In the genomic region with DNA sequence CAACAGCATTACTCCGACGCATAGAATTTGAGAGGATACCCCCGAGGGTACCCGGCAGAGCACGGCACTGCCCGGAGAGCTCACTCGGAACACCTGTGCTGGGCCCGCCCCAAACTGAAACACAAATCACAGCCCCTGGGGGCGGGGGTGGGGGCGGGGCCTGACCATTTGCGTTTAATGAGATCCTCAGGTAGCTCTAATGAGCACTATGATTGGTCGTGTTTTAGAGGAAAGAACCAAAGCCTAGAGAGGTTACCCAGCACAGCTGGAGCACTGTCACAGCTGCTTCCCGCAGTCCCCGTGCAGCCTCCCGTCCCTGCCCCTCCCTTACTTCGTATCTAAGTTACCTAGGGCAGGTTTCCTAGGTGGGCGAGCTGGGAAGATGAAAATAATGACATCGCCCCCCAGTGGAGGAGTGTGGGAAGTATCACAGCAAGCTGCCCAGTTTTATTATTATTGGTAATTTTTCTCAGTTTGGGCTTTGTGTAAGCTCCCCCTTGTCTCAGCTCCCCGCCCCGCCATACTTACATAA, we compare ENCODE assay signal across 8 cellular contexts.
DNase-seq lines count a peak whose midpoint lies in the region; ATAC-seq and TF ChIP-seq lines count a peak whose summit lies in the region.

No MANE protein-coding gene starts in this region.

- H3K4me3 ChIP-seq in heart left ventricle (peak overlapping the region in 9 of 12 donors; percentile 9 to 40 (median 18)), hepatocyte (no peak overlapping the region)

- no peak overlapping the region for H3K27ac Mint-ChIP-seq in activated T-helper 17 cell treated with anti-CD3 and anti-CD28 coated beads, Interleukin-2, amount 50 U/mL, for 72 hours

- H3K4me3 Mint-ChIP-seq in activated T-helper 17 cell treated with anti-CD3 and anti-CD28 coated beads, Interleukin-2, amount 50 U/mL, for 72 hours = peak overlapping the region; percentile 33

- intact Hi-C loops in heart left ventricle (cut with DNase I) (loop anchor here in 3 of 10 donors (5.0 to 10.0 kb wide), 3 partner anchors 204 to 581 kb away; no protein-coding TSS in a partner anchor), cardiac septum (cut with DNase I) (no loop called here)

- ATAC-seq in heart left ventricle (peak in 3 of 4 donors; percentile 29 to 37 (median 29)), HG03457 (IDR thresholded peaks at IDR 0.05; ENCODE audit: unreplicated experiment) (no peak)
- ATAC-seq in activated T-helper 17 cell treated with anti-CD3 and anti-CD28 coated beads, Interleukin-2, amount 50 U/mL, for 72 hours (replicated peaks) = peak; percentile 53

- H3K9me3 Mint-ChIP-seq in activated T-helper 17 cell treated with anti-CD3 and anti-CD28 coated beads, Interleukin-2, amount 50 U/mL, for 72 hours = peaks cover 3% of the 10 kb centered on the region

- no peaks in the 10 kb centered on the region for H3K79me2 ChIP-seq in hepatocyte

- H3K36me3 Mint-ChIP-seq in activated T-helper 17 cell treated with anti-CD3 and anti-CD28 coated beads, Interleukin-2, amount 50 U/mL, for 72 hours (ENCODE audit: low read depth) = no peaks in the 10 kb centered on the region

- 10 to 18% (median 17%) methylated on average over 17 to 20 of the region's 20 CpGs for WGBS in heart left ventricle, 4 donors
- WGBS in hepatocyte (ENCODE audit: low lambda C conversion rate, missing lambda C conversion rate) = 23% methylated on average over 19 of the region's 20 CpGs

- H3K4me1 ChIP-seq in heart left ventricle (peaks cover 0 to 7% (median 6%) of the 10 kb centered on the region in 12 donors), hepatocyte (ENCODE audit: insufficient read depth) (no peaks in the 10 kb centered on the region)

- DNase-seq in heart left ventricle = no peak
- no peak for DNase-seq in cardiac septum (ENCODE audit: low spot score)
- DNase-seq in NCI-H524 treated with DMSO at 0.1 percent for 48 hours (lab: John Stamatoyannopoulos, UW) = peak; percentile 48
- DNase-seq in hepatocyte (ENCODE audit: low spot score) = peak; percentile 52
- DNase-seq in stimulated activated CD4-positive, alpha-beta T cell treated with anti-CD3 and anti-CD28 coated beads, Interleukin-1b, Interleukin-23, amount 100 ng/mL, for 4 hours (ENCODE audit: low read depth in 2 of 2) = peak; percentile 15 to 23
- no peak for DNase-seq in NCI-H446 (lab: John Stamatoyannopoulos, UW)

- H3K4me2 ChIP-seq in hepatocyte = peak overlapping the region; percentile 65

- H3K27ac ChIP-seq in heart left ventricle (no peak overlapping the region), hepatocyte (no peak overlapping the region)

- TF ChIP-seq POLR2A in heart left ventricle (IDR thresholded peaks at IDR 0.05) = no peak

- TF ChIP-seq CTCF in heart left ventricle (IDR thresholded peaks at IDR 0.05) = peak; percentile 13 to 56 (median 34)
- peak; percentile 52 for TF ChIP-seq CTCF in hepatocyte (IDR thresholded peaks at IDR 0.05; ENCODE audit: poor library complexity)

- H4K20me1 ChIP-seq in hepatocyte (ENCODE audit: insufficient read depth, poor library complexity, severe bottlenecking) = no peaks in the 10 kb centered on the region

- no peak overlapping the region for H2AFZ ChIP-seq in hepatocyte

- H3K36me3 ChIP-seq in heart left ventricle = no peaks in the 10 kb centered on the region
- no peaks in the 10 kb centered on the region for H3K36me3 ChIP-seq in hepatocyte (replicated peaks; ENCODE audit: insufficient read depth, low read depth)

- H3K9me3 ChIP-seq in heart left ventricle = peaks cover 0 to 34% (median 11%) of the 10 kb centered on the region in 12 donors
- no peaks in the 10 kb centered on the region for H3K9me3 ChIP-seq in hepatocyte (ENCODE audit: low read depth)

- peaks cover 26% of the 10 kb centered on the region for H3K27me3 Mint-ChIP-seq in activated T-helper 17 cell treated with anti-CD3 and anti-CD28 coated beads, Interleukin-2, amount 50 U/mL, for 72 hours

- H3K4me1 Mint-ChIP-seq in activated T-helper 17 cell treated with anti-CD3 and anti-CD28 coated beads, Interleukin-2, amount 50 U/mL, for 72 hours = no peaks in the 10 kb centered on the region

- peaks cover 0 to 21% (median 0%) of the 10 kb centered on the region in 9 donors for H3K27me3 ChIP-seq in heart left ventricle
- H3K27me3 ChIP-seq in hepatocyte = no peaks in the 10 kb centered on the region

- H3K9me2 ChIP-seq in hepatocyte (replicated peaks; ENCODE audit: insufficient read depth) = no peaks in the 10 kb centered on the region

Comparison
In these comparisons a context has a peak if more than half of its experiments do, and no peak if none do; other contexts are left out.
1. DNase-seq: peak in NCI-H524 treated with DMSO at 0.1 percent for 48 hours (single experiment), hepatocyte (single experiment) and stimulated activated CD4-positive, alpha-beta T cell treated with anti-CD3 and anti-CD28 coated beads, Interleukin-1b, Interleukin-23, amount 100 ng/mL, for 4 hours (2 of 2); none in heart left ventricle (0 of 5), cardiac septum (single experiment) and NCI-H446 (0 of 2).